32 cellular contexts compared by ENCODE assay signal in genomic region chr9:81069038-81069795, GRCh38.
"Had no signal": no experiment of that assay in that cellular context is flagged by ENCODE, and none has a peak within 500 bp of the region (broad histone marks: within the 10 kb centered on the region; RNA-seq: fewer than 3 reads in every experiment).

No MANE protein-coding gene starts in this region.

- DNase-seq: activated B cell treated with CpG ODN at 0.5 μM for 24 hours; activated CD4-positive, alpha-beta memory T cell treated with anti-CD3 and anti-CD28 coated beads for 36 hours; activated CD4-positive, alpha-beta T cell treated with anti-CD3 and anti-CD28 coated beads for 48 hours; activated CD8-positive, alpha-beta memory T cell treated with anti-CD3 and anti-CD28 coated beads, Interleukin-2, amount 10 ng/mL, durations not matched to agents 7 days and 5 days; activated CD8-positive, alpha-beta memory T cell treated with anti-CD3 and anti-CD28 coated beads, Interleukin-2, amount 50 U/mL, for 4 hours; activated CD8-positive, alpha-beta T cell treated with anti-CD3 and anti-CD28 coated beads, Interleukin-2, amount 10 ng/mL, durations not matched to agents 7 days and 5 days; activated effector memory CD4-positive, alpha-beta T cell treated with anti-CD3 and anti-CD28 coated beads, Interleukin-2, amount 50 U/mL, for 16 hours; activated naive CD4-positive, alpha-beta T cell treated with anti-CD3 and anti-CD28 coated beads for 36 hours; activated naive CD8-positive, alpha-beta T cell treated with anti-CD3 and anti-CD28 coated beads for 36 hours; activated naive CD8-positive, alpha-beta T cell treated with anti-CD3 and anti-CD28 coated beads, Interleukin-2, amount 50 U/mL, for 24 hours; activated T-cell treated with anti-CD3 and anti-CD28 coated beads, Interleukin-2, amount 50 U/mL, for 1 hour; activated T-cell treated with anti-CD3 and anti-CD28 coated beads, Interleukin-2, amount 50 U/mL, for 48 hours; central memory CD4-positive, alpha-beta T cell; cerebellar nuclear complex; colonic mucosa; effector CD8-positive, alpha-beta T cell; esophagus squamous epithelium; foreskin melanocyte; head of caudate nucleus; T-helper 1 cell; T-helper 17 cell; T1000; WERI-Rb-1 had no signal

- H3K9me3 Mint-ChIP-seq: activated B cell treated with CpG ODN at 0.5 μM for 24 hours; activated naive CD4-positive, alpha-beta T cell treated with anti-CD3 and anti-CD28 coated beads for 36 hours; activated T-helper 1 cell treated with anti-CD3 and anti-CD28 coated beads, Interleukin-12 subunit alpha, Interleukin-12 subunit beta, Interleukin-2, Interleukin-4 antibody, amounts not matched to agents 30 ng/mL and 10 ng/mL and 1 ng/mL, durations not matched to agents 14 hours and 24 hours and 36 hours had no signal

- H3K4me3 Mint-ChIP-seq: activated B cell treated with CpG ODN at 0.5 μM for 24 hours; activated CD4-positive, alpha-beta memory T cell treated with anti-CD3 and anti-CD28 coated beads for 36 hours; activated CD8-positive, alpha-beta memory T cell treated with anti-CD3 and anti-CD28 coated beads, Interleukin-2, amount 10 ng/mL, durations not matched to agents 7 days and 5 days; activated CD8-positive, alpha-beta T cell treated with anti-CD3 and anti-CD28 coated beads, Interleukin-2, amount 10 ng/mL, durations not matched to agents 7 days and 5 days; activated naive CD4-positive, alpha-beta T cell treated with anti-CD3 and anti-CD28 coated beads for 36 hours; activated naive CD4-positive, alpha-beta T cell treated with anti-CD3 and anti-CD28 coated beads, Interleukin-2, amount 50 U/mL, for 24 hours; activated naive CD8-positive, alpha-beta T cell treated with anti-CD3 and anti-CD28 coated beads for 36 hours; activated naive CD8-positive, alpha-beta T cell treated with anti-CD3 and anti-CD28 coated beads, Interleukin-2, amount 50 U/mL, for 24 hours; activated T-helper 1 cell treated with anti-CD3 and anti-CD28 coated beads, Interleukin-12 subunit alpha, Interleukin-12 subunit beta, Interleukin-2, Interleukin-4 antibody, amounts not matched to agents 30 ng/mL and 10 ng/mL and 1 ng/mL, durations not matched to agents 14 hours and 24 hours and 36 hours; brain; T-helper 17 cell; T-helper 2 cell treated with Interferon-gamma antibody and Interleukin-4, amounts not matched to agents 5 μg/mL and 100 μg/mL, for 36 hours had no signal

- H3K27ac ChIP-seq: ascending aorta, breast epithelium, cardiac muscle cell, colonic mucosa, epithelial cell of prostate, esophagus squamous epithelium, WERI-Rb-1 had no signal

- H3K4me1 ChIP-seq: ascending aorta, breast epithelium, colonic mucosa, esophagus squamous epithelium had no signal

- H3K27me3 ChIP-seq: ascending aorta, breast epithelium, cardiac muscle cell, colonic mucosa, esophagus squamous epithelium had no signal

- H3K27me3 Mint-ChIP-seq: activated B cell treated with CpG ODN at 0.5 μM for 24 hours; activated CD4-positive, alpha-beta memory T cell treated with anti-CD3 and anti-CD28 coated beads for 36 hours; activated CD8-positive, alpha-beta memory T cell treated with anti-CD3 and anti-CD28 coated beads, Interleukin-2, amount 10 ng/mL, durations not matched to agents 7 days and 5 days; activated naive CD4-positive, alpha-beta T cell treated with anti-CD3 and anti-CD28 coated beads, Interleukin-2, amount 50 U/mL, for 24 hours; activated naive CD8-positive, alpha-beta T cell treated with anti-CD3 and anti-CD28 coated beads for 36 hours; activated naive CD8-positive, alpha-beta T cell treated with anti-CD3 and anti-CD28 coated beads, Interleukin-2, amount 50 U/mL, for 24 hours; T-helper 17 cell had no signal

- H3K36me3 ChIP-seq: ascending aorta, breast epithelium, cardiac muscle cell, colonic mucosa, esophagus squamous epithelium, WERI-Rb-1 had no signal

- H3K27ac Mint-ChIP-seq: activated B cell treated with CpG ODN at 0.5 μM for 24 hours; activated CD4-positive, alpha-beta memory T cell treated with anti-CD3 and anti-CD28 coated beads for 36 hours; activated CD8-positive, alpha-beta memory T cell treated with anti-CD3 and anti-CD28 coated beads, Interleukin-2, amount 10 ng/mL, durations not matched to agents 7 days and 5 days; activated CD8-positive, alpha-beta T cell treated with anti-CD3 and anti-CD28 coated beads, Interleukin-2, amount 10 ng/mL, durations not matched to agents 7 days and 5 days; activated naive CD4-positive, alpha-beta T cell treated with anti-CD3 and anti-CD28 coated beads for 36 hours; activated naive CD4-positive, alpha-beta T cell treated with anti-CD3 and anti-CD28 coated beads, Interleukin-2, amount 50 U/mL, for 24 hours; activated naive CD8-positive, alpha-beta T cell treated with anti-CD3 and anti-CD28 coated beads for 36 hours; activated naive CD8-positive, alpha-beta T cell treated with anti-CD3 and anti-CD28 coated beads, Interleukin-2, amount 50 U/mL, for 24 hours; activated T-helper 1 cell treated with anti-CD3 and anti-CD28 coated beads, Interleukin-12 subunit alpha, Interleukin-12 subunit beta, Interleukin-2, Interleukin-4 antibody, amounts not matched to agents 30 ng/mL and 10 ng/mL and 1 ng/mL, durations not matched to agents 14 hours and 24 hours and 36 hours; activated T-helper 2 cell treated with anti-CD3 and anti-CD28 coated beads, Interferon-gamma antibody, Interleukin-2, Interleukin-4, amounts not matched to agents 10 μg/mL and 5 μg/mL and 100 μg/mL, durations not matched to agents 14 hours and 24 hours and 36 hours; brain; T-helper 17 cell; T-helper 2 cell treated with Interferon-gamma antibody and Interleukin-4, amounts not matched to agents 5 μg/mL and 100 μg/mL, for 36 hours had no signal

- H3K9me3 ChIP-seq: ascending aorta, breast epithelium, colonic mucosa, esophagus squamous epithelium had no signal

- H3K36me3 Mint-ChIP-seq: activated CD4-positive, alpha-beta memory T cell treated with anti-CD3 and anti-CD28 coated beads for 36 hours; activated CD8-positive, alpha-beta memory T cell treated with anti-CD3 and anti-CD28 coated beads, Interleukin-2, amount 10 ng/mL, durations not matched to agents 7 days and 5 days; activated naive CD4-positive, alpha-beta T cell treated with anti-CD3 and anti-CD28 coated beads, Interleukin-2, amount 50 U/mL, for 24 hours; activated naive CD8-positive, alpha-beta T cell treated with anti-CD3 and anti-CD28 coated beads for 36 hours had no signal

- H3K4me1 Mint-ChIP-seq: activated B cell treated with CpG ODN at 0.5 μM for 24 hours; activated CD8-positive, alpha-beta memory T cell treated with anti-CD3 and anti-CD28 coated beads, Interleukin-2, amount 10 ng/mL, durations not matched to agents 7 days and 5 days; activated naive CD4-positive, alpha-beta T cell treated with anti-CD3 and anti-CD28 coated beads, Interleukin-2, amount 50 U/mL, for 24 hours; activated naive CD8-positive, alpha-beta T cell treated with anti-CD3 and anti-CD28 coated beads for 36 hours; activated naive CD8-positive, alpha-beta T cell treated with anti-CD3 and anti-CD28 coated beads, Interleukin-2, amount 50 U/mL, for 24 hours; T-helper 17 cell had no signal

- H3K4me3 ChIP-seq: ascending aorta, breast epithelium, cardiac muscle cell, colonic mucosa, esophagus squamous epithelium had no signal
